ENCODE assay signal across 9 cellular contexts in the genomic region with DNA sequence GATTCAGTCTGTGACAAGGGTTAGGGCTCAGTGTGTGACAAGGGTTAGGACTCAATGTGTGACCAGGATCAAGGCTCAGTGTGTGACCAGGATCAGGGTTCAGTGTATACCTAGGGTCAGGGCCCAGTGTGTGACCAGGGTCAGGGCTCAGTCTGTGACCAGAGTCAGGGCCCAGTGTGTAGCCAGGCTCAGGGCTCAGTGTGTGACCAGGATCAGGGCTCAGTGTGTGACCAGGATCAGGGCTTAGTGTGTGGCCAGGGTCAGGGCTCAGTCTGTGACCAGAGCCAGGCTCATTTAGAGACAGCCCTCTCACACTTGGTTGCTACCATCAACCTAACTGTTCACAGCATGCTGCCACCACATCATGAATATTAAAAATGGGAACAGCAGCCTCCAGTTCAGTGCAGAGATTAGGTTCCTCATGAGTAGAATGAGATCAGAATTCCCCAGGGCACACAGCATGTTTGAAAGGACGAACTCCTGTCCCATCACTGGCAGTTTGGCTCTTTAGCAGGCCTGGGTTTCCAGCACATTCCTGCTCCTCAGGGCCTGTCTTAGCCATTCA. TPM values are rescaled to one million over a fixed set of nuclear protein-coding genes. Genes with fewer than 3 reads are reported as not detected.
DNase-seq lines count a peak whose midpoint lies in the region; ATAC-seq, FAIRE-seq and TF ChIP-seq lines count a peak whose summit lies in the region.
"Had no signal": no experiment of that assay in that cellular context is flagged by ENCODE, and none has a peak within 500 bp of the region (broad histone marks: within the 10 kb centered on the region; RNA-seq: fewer than 3 reads in every experiment).

No MANE protein-coding gene starts in this region.

- H3K9me3 Mint-ChIP-seq in neural progenitor cell = no peaks in the 10 kb centered on the region

- H3F3A ChIP-seq in neural progenitor cell (ENCODE audit: low read depth) = peaks cover 8% of the 10 kb centered on the region

- no peak for FAIRE-seq in HepG2 (lab: Jason Lieb, UNC)
- FAIRE-seq: TTC549 had no signal

- H3K4me1 ChIP-seq in HepG2 (ENCODE audit: insufficient read depth, low read length) (peaks cover 9% of the 10 kb centered on the region), right lobe of liver (no peaks in the 10 kb centered on the region), neural progenitor cell (peaks cover 8% of the 10 kb centered on the region), aorta (ENCODE audit: control insufficient read depth in 1 of 2, insufficient read depth in 2 of 2, low read length in 2 of 2) (no peaks in the 10 kb centered on the region)

- 0% methylated on average over 1 of the region's 1 CpG for WGBS in HepG2 (ENCODE audit: low lambda C conversion rate)
- WGBS in right lobe of liver (ENCODE audit: insufficient coverage, low coverage, low lambda C conversion rate, missing lambda C conversion rate) = 17% methylated on average over 1 of the region's 1 CpG
- WGBS in aorta, 2 donors = 0 to 3% methylated on average over 1 of the region's 1 CpG

- no peak overlapping the region for H2AFZ ChIP-seq in HepG2 (ENCODE audit: low read length)
- no peak overlapping the region for H2AFZ ChIP-seq in neural progenitor cell (replicated peaks)

- H3K36me3 ChIP-seq in HepG2 (replicated peaks in 1 of 2; ENCODE audit: control insufficient read depth in 1 of 2, insufficient read depth in 2 of 2, low read length in 2 of 2) = no peaks in the 10 kb centered on the region
- H3K36me3 ChIP-seq in right lobe of liver = no peaks in the 10 kb centered on the region
- H3K36me3 ChIP-seq in neural progenitor cell = no peaks in the 10 kb centered on the region
- H3K36me3 ChIP-seq in aorta (ENCODE audit: control insufficient read depth in 1 of 2, insufficient read depth in 2 of 2, low read length in 1 of 2) = peaks cover 2 to 8% of the 10 kb centered on the region in 2 donors

- no peaks in the 10 kb centered on the region for H4K20me1 ChIP-seq in HepG2 (ENCODE audit: insufficient read depth, low read length)
- H4K20me1 ChIP-seq in neural progenitor cell (ENCODE audit: low read depth) = peaks cover 34% of the 10 kb centered on the region

- H3K36me3 Mint-ChIP-seq in neural progenitor cell = peaks cover 3% of the 10 kb centered on the region

- peak overlapping the region; percentile 86 for H3K27ac Mint-ChIP-seq in neural progenitor cell

- ATAC-seq in HepG2 (no peak; the same call in 2 of the 3 replicates), right lobe of liver (no peak), aorta (ENCODE audit: low FRiP score) (peak; percentile 1), GM21737 (IDR thresholded peaks at IDR 0.05; ENCODE audit: unreplicated experiment) (no peak), HG02763 (IDR thresholded peaks at IDR 0.05; ENCODE audit: unreplicated experiment) (no peak)

- peaks cover 4% of the 10 kb centered on the region for H3K27me3 Mint-ChIP-seq in neural progenitor cell (ENCODE audit: insufficient read depth, low read depth)

- TF ChIP-seq CTCF in HepG2 (CRISPR knock-in tag; IDR thresholded peaks at IDR 0.05) = no peak
- no peak for TF ChIP-seq CTCF in right lobe of liver (IDR thresholded peaks at IDR 0.05)
- TF ChIP-seq CTCF in dorsolateral prefrontal cortex (IDR thresholded peaks at IDR 0.05 in 54 of 56, conservative IDR thresholded peaks at IDR 0.05 in 2 of 56; ENCODE audit: low read depth in 1 of 56, partially characterized antibody in 56 of 56) = no peak
- no peak for TF ChIP-seq CTCF in neural progenitor cell (IDR thresholded peaks at IDR 0.05)

- H3K4me1 Mint-ChIP-seq in neural progenitor cell = peaks cover 35% of the 10 kb centered on the region

- no peak for TF ChIP-seq RAD21 in HepG2 (CRISPR knock-in tag; IDR thresholded peaks at IDR 0.05)

- DNase-seq in HepG2 (ENCODE audit: low spot score) = no peak
- DNase-seq in right lobe of liver = no peak
- DNase-seq in dorsolateral prefrontal cortex = peak in 1 of 10 donors; percentile 26
- DNase-seq in neural progenitor cell (ENCODE audit: low spot score) = no peak
- DNase-seq in aorta = peak; percentile 43 to 67
- DNase-seq in activated CD4-positive, alpha-beta T cell treated with anti-CD3 and anti-CD28 coated beads, Interleukin-2, amount 50 U/mL, for 48 hours = no peak

- no peak overlapping the region for H3K27ac ChIP-seq in HepG2 (ENCODE audit: extremely low read length, insufficient read depth, low read length)
- H3K27ac ChIP-seq in right lobe of liver = no peak overlapping the region
- peak overlapping the region in 53 of 59 donors; percentile 11 to 97 (median 87) for H3K27ac ChIP-seq in dorsolateral prefrontal cortex
- no peak overlapping the region for H3K27ac ChIP-seq in neural progenitor cell
- peak overlapping the region in 1 of 2 donors; percentile 38 for H3K27ac ChIP-seq in aorta (ENCODE audit: low read depth in 1 of 2, low read length in 2 of 2)

- H3K4me3 ChIP-seq in HepG2 (replicated peaks in 1 of 3; ENCODE audit: insufficient read depth in 1 of 3, low read depth in 2 of 3, low read length in 3 of 3) (no peak overlapping the region), right lobe of liver (no peak overlapping the region), dorsolateral prefrontal cortex (no peak overlapping the region), neural progenitor cell (no peak overlapping the region), aorta (ENCODE audit: low read length in 2 of 2) (no peak overlapping the region)

- in situ Hi-C loops in HepG2 (cut with HindIII; ENCODE audit: extremely low pct_ligation_motif_present, low pct_unique_long_range_greater_than_20kb) = no loop called here

- no peak for TF ChIP-seq EP300 in HepG2 (IDR thresholded peaks at IDR 0.05; ENCODE audit: low read depth in 2 of 2, low read length in 2 of 2)
- TF ChIP-seq EP300 in HepG2 (CRISPR knock-in tag; IDR thresholded peaks at IDR 0.05; ENCODE audit: borderline replicate concordance) = no peak

- POLR2A ChIA-PET in HepG2 (lab: Yijun Ruan, JAX) = no interaction called here

- H3K79me2 ChIP-seq in HepG2 (ENCODE audit: insufficient read depth, low read length) = no peaks in the 10 kb centered on the region
- no peaks in the 10 kb centered on the region for H3K79me2 ChIP-seq in neural progenitor cell (ENCODE audit: low read depth)

- H3K4me3 Mint-ChIP-seq in neural progenitor cell = peak overlapping the region; percentile 43

- no peak overlapping the region for H3K4me2 ChIP-seq in HepG2 (ENCODE audit: low read depth, low read length)
- no peak overlapping the region for H3K4me2 ChIP-seq in neural progenitor cell

- H3K9ac ChIP-seq in HepG2 (ENCODE audit: insufficient read depth, low read depth, low read length) (no peak overlapping the region), neural progenitor cell (no peak overlapping the region)

- CTCF ChIA-PET in HepG2 (lab: Yijun Ruan, JAX; ENCODE audit: low intra/inter-chr PET ratio, low total read pairs) = interaction anchor here (1.1 to 2.1 kb wide), 2 partner anchors 10 to 13 kb away, joined by 3 to 41 read pairs; no protein-coding TSS in a partner anchor

- H3K27me3 ChIP-seq in HepG2 (ENCODE audit: control insufficient read depth in 1 of 2, insufficient read depth in 2 of 2, low read length in 2 of 2) (peaks cover 2 to 22% of the 10 kb centered on the region in 2 experiments; a peak in 4 of 5 replicates), right lobe of liver (no peaks in the 10 kb centered on the region), dorsolateral prefrontal cortex (no peaks in the 10 kb centered on the region), neural progenitor cell (peaks cover 3% of the 10 kb centered on the region), aorta (ENCODE audit: control insufficient read depth in 1 of 2, insufficient read depth in 2 of 2, low read length in 1 of 2) (no peaks in the 10 kb centered on the region)

- TF ChIP-seq POLR2A in HepG2 (IDR thresholded peaks at IDR 0.05; ENCODE audit: insufficient read depth in 1 of 2, low read depth in 2 of 2, low read length in 2 of 2) = no peak
- TF ChIP-seq POLR2A in right lobe of liver (IDR thresholded peaks at IDR 0.05) = no peak

- intact Hi-C loops in HepG2 (cut with micrococcal nuclease; ENCODE audit: unreplicated experiment) = loop anchor here (1.0 kb wide), 1 partner anchor 14 kb away; no protein-coding TSS in a partner anchor
- intact Hi-C loops in right lobe of liver (cut with DNase I) = no loop called here
- intact Hi-C loops in dorsolateral prefrontal cortex (cut with DNase I) = loop anchor here (2.0 kb wide), 1 partner anchor 14 kb away; no protein-coding TSS in a partner anchor
- intact Hi-C loops in aorta (cut with DNase I) = no loop called here

- BruUV-seq in HepG2 (replicated peaks; lab: Mats Ljungman, UMichigan) = no TSS peak

- H3K9me3 ChIP-seq in HepG2 (ENCODE audit: low read length) (no peaks in the 10 kb centered on the region), right lobe of liver (no peaks in the 10 kb centered on the region), neural progenitor cell (ENCODE audit: low read depth) (no peaks in the 10 kb centered on the region), aorta (ENCODE audit: control insufficient read depth, low read length) (no peaks in the 10 kb centered on the region)

RNA-seq across cellular contexts. Expression of gene LOXL1, which starts 24.3 kb away (rescaled TPM):
- total RNA-seq in HepG2 (2016; rRNA removed; fragmentation: Illumina TruSeq; extraction: Trizol) (0.51 TPM in 1 of 2 replicates, not detected in the other), right lobe of liver (1 to 10 TPM in 3 of 6 experiments, under 1 TPM in 3; 0.29 to 2.3 (median 0.83) TPM), dorsolateral prefrontal cortex (1 to 10 TPM in 107 of 120 experiments, under 1 TPM in 12, not detected in 1; 0.48 to 6.3 (median 2.0) TPM), neural progenitor cell (ENCODE audit: low replicate concordance) (5.3 and 28.1 TPM in 2 replicates), aorta (100 to 1,000 TPM; 108 to 115 TPM)
- 0.10 TPM in 1 of 2 replicates, not detected in the other for total RNA-seq in HepG2 (2016; cell fraction: cytosol; rRNA removed; fragmentation: Illumina TruSeq; extraction: Trizol; ENCODE audit: low read depth)
- 0.30 and 0.40 TPM in 2 replicates for total RNA-seq in HepG2 (2016; cell fraction: insoluble cytoplasmic fraction; rRNA removed; fragmentation: Illumina TruSeq; extraction: Trizol)
- total RNA-seq in HepG2 (2016; cell fraction: membrane; rRNA removed; fragmentation: Illumina TruSeq; extraction: Trizol) = 0.46 and 0.69 TPM in 2 replicates
- total RNA-seq in HepG2 (2016; cell fraction: nucleus; rRNA removed; fragmentation: Illumina TruSeq; extraction: Trizol) = 0.47 TPM in 1 of 2 replicates, not detected in the other
- polyA plus RNA-seq in HepG2 (2011; rRNA removed) (0.16 and 1.3 TPM in 2 replicates), aorta (100 to 1,000 TPM in 1 of 2 donors, 10 to 100 TPM in 1; 49.0 to 138 TPM)
- 0.58 and 0.69 TPM in 2 replicates for polyA plus RNA-seq in HepG2 (2011; cell fraction: cytosol; rRNA removed)
- 0.35 and 0.80 TPM in 2 replicates for polyA plus RNA-seq in HepG2 (2011; cell fraction: nucleus; rRNA removed)
- polyA plus RNA-seq in HepG2 (2012) = not detected in 2 replicates
- polyA plus RNA-seq in HepG2 (2016; cell fraction: cytosol; fragmentation: Illumina TruSeq; extraction: Trizol; ENCODE audit: low read depth) = 0.31 and 0.33 TPM in 2 replicates
- 0.39 TPM in 1 of 2 replicates, not detected in the other for polyA plus RNA-seq in HepG2 (2016; cell fraction: insoluble cytoplasmic fraction; fragmentation: Illumina TruSeq; extraction: Trizol; ENCODE audit: low read depth)
- polyA plus RNA-seq in HepG2 (2016; cell fraction: membrane; fragmentation: Illumina TruSeq; extraction: Trizol; ENCODE audit: low read depth) = 0.41 and 0.76 TPM in 2 replicates
- polyA plus RNA-seq in HepG2 (2016; cell fraction: nucleus; fragmentation: Illumina TruSeq; extraction: Trizol; ENCODE audit: insufficient read depth, low read depth) = 0.92 and 1.1 TPM in 2 replicates
- polyA minus RNA-seq in HepG2 (2011; rRNA and poly(A)+ RNA removed; ENCODE audit: low replicate concordance) = 0.30 and 1.4 TPM in 2 replicates
- 0.26 TPM in 1 of 2 replicates, not detected in the other for polyA minus RNA-seq in HepG2 (2011; cell fraction: cytosol; rRNA and poly(A)+ RNA removed)
- 0.39 TPM in 1 of 2 replicates, not detected in the other for polyA minus RNA-seq in HepG2 (2011; cell fraction: nucleus; rRNA and poly(A)+ RNA removed)

RNA-seq across cellular contexts. Expression of gene STOML1, which starts 41.5 kb away (rescaled TPM):
- total RNA-seq in HepG2 (2016; rRNA removed; fragmentation: Illumina TruSeq; extraction: Trizol) = 2.7 and 3.7 TPM in 2 replicates
- 1.0 and 1.5 TPM in 2 replicates for total RNA-seq in HepG2 (2016; cell fraction: cytosol; rRNA removed; fragmentation: Illumina TruSeq; extraction: Trizol; ENCODE audit: low read depth)
- total RNA-seq in HepG2 (2016; cell fraction: insoluble cytoplasmic fraction; rRNA removed; fragmentation: Illumina TruSeq; extraction: Trizol) = 2.2 and 4.1 TPM in 2 replicates
- total RNA-seq in HepG2 (2016; cell fraction: membrane; rRNA removed; fragmentation: Illumina TruSeq; extraction: Trizol) = 2.5 TPM in 2 replicates
- total RNA-seq in HepG2 (2016; cell fraction: nucleus; rRNA removed; fragmentation: Illumina TruSeq; extraction: Trizol) = 2.7 and 3.7 TPM in 2 replicates
- polyA plus RNA-seq in HepG2 (2011; rRNA removed) = 3.5 TPM in 2 replicates
- polyA plus RNA-seq in HepG2 (2011; cell fraction: cytosol; rRNA removed) = 2.4 and 3.4 TPM in 2 replicates
- 4.3 and 5.5 TPM in 2 replicates for polyA plus RNA-seq in HepG2 (2011; cell fraction: nucleus; rRNA removed)
- polyA plus RNA-seq in HepG2 (2012) = 1.7 and 2.1 TPM in 2 replicates
- 0.77 and 1.3 TPM in 2 replicates for polyA plus RNA-seq in HepG2 (2016; cell fraction: cytosol; fragmentation: Illumina TruSeq; extraction: Trizol; ENCODE audit: low read depth)
- polyA plus RNA-seq in HepG2 (2016; cell fraction: insoluble cytoplasmic fraction; fragmentation: Illumina TruSeq; extraction: Trizol; ENCODE audit: low read depth) = 1.5 and 1.6 TPM in 2 replicates
- polyA plus RNA-seq in HepG2 (2016; cell fraction: membrane; fragmentation: Illumina TruSeq; extraction: Trizol; ENCODE audit: low read depth) = 1.4 and 1.5 TPM in 2 replicates
- polyA plus RNA-seq in HepG2 (2016; cell fraction: nucleus; fragmentation: Illumina TruSeq; extraction: Trizol; ENCODE audit: insufficient read depth, low read depth) = 5.6 and 5.8 TPM in 2 replicates
- 4.1 and 6.9 TPM in 2 replicates for polyA minus RNA-seq in HepG2 (2011; rRNA and poly(A)+ RNA removed; ENCODE audit: low replicate concordance)
- 1.6 and 1.8 TPM in 2 replicates for polyA minus RNA-seq in HepG2 (2011; cell fraction: cytosol; rRNA and poly(A)+ RNA removed)
- polyA minus RNA-seq in HepG2 (2011; cell fraction: nucleus; rRNA and poly(A)+ RNA removed) = 1.9 and 2.9 TPM in 2 replicates
- 10 to 100 TPM in 1 of 6 experiments, 1 to 10 TPM in 5; 7.2 to 12.7 (median 8.3) TPM for total RNA-seq in right lobe of liver
- 10 to 100 TPM; 37.5 to 82.8 (median 57.6) TPM for total RNA-seq in dorsolateral prefrontal cortex
- 2.0 and 4.7 TPM in 2 replicates for total RNA-seq in neural progenitor cell (ENCODE audit: low replicate concordance)
- 10 to 100 TPM; 12.9 to 16.4 TPM for total RNA-seq in aorta
- 10 to 100 TPM; 10.5 to 19.2 TPM for polyA plus RNA-seq in aorta

RNA-seq across cellular contexts. Expression of gene PML, which starts 44.0 kb away (rescaled TPM):
- 2.9 and 3.9 TPM in 2 replicates for total RNA-seq in HepG2 (2016; rRNA removed; fragmentation: Illumina TruSeq; extraction: Trizol)
- total RNA-seq in HepG2 (2016; cell fraction: cytosol; rRNA removed; fragmentation: Illumina TruSeq; extraction: Trizol; ENCODE audit: low read depth) = 1.4 and 1.8 TPM in 2 replicates
- total RNA-seq in HepG2 (2016; cell fraction: insoluble cytoplasmic fraction; rRNA removed; fragmentation: Illumina TruSeq; extraction: Trizol) = 3.0 and 4.3 TPM in 2 replicates
- 2.4 and 2.6 TPM in 2 replicates for total RNA-seq in HepG2 (2016; cell fraction: membrane; rRNA removed; fragmentation: Illumina TruSeq; extraction: Trizol)
- total RNA-seq in HepG2 (2016; cell fraction: nucleus; rRNA removed; fragmentation: Illumina TruSeq; extraction: Trizol) = 5.4 and 6.2 TPM in 2 replicates
- 2.9 and 3.9 TPM in 2 replicates for polyA plus RNA-seq in HepG2 (2011; rRNA removed)
- 1.5 and 2.7 TPM in 2 replicates for polyA plus RNA-seq in HepG2 (2011; cell fraction: cytosol; rRNA removed)
- 16.7 and 19.0 TPM in 2 replicates for polyA plus RNA-seq in HepG2 (2011; cell fraction: nucleus; rRNA removed)
- 8.7 and 10.3 TPM in 2 replicates for polyA plus RNA-seq in HepG2 (2012)
- 1.5 and 1.7 TPM in 2 replicates for polyA plus RNA-seq in HepG2 (2016; cell fraction: cytosol; fragmentation: Illumina TruSeq; extraction: Trizol; ENCODE audit: low read depth)
- polyA plus RNA-seq in HepG2 (2016; cell fraction: insoluble cytoplasmic fraction; fragmentation: Illumina TruSeq; extraction: Trizol; ENCODE audit: low read depth) = 6.6 and 9.3 TPM in 2 replicates
- 3.4 and 4.2 TPM in 2 replicates for polyA plus RNA-seq in HepG2 (2016; cell fraction: membrane; fragmentation: Illumina TruSeq; extraction: Trizol; ENCODE audit: low read depth)
- polyA plus RNA-seq in HepG2 (2016; cell fraction: nucleus; fragmentation: Illumina TruSeq; extraction: Trizol; ENCODE audit: insufficient read depth, low read depth) = 18.1 and 20.7 TPM in 2 replicates
- polyA minus RNA-seq in HepG2 (2011; rRNA and poly(A)+ RNA removed; ENCODE audit: low replicate concordance) = 11.9 and 16.2 TPM in 2 replicates
- 6.8 and 10.8 TPM in 2 replicates for polyA minus RNA-seq in HepG2 (2011; cell fraction: cytosol; rRNA and poly(A)+ RNA removed)
- 8.4 and 9.9 TPM in 2 replicates for polyA minus RNA-seq in HepG2 (2011; cell fraction: nucleus; rRNA and poly(A)+ RNA removed)
- total RNA-seq in right lobe of liver = 10 to 100 TPM; 10.8 to 36.1 (median 16.7) TPM
- total RNA-seq in dorsolateral prefrontal cortex = 10 to 100 TPM; 19.9 to 58.9 (median 30.2) TPM
- total RNA-seq in neural progenitor cell (ENCODE audit: low replicate concordance) = 15.3 and 18.0 TPM in 2 replicates
- 10 to 100 TPM; 72.6 to 91.9 TPM for total RNA-seq in aorta
- 10 to 100 TPM in 1 of 2 donors, 1 to 10 TPM in 1; 8.6 to 45.5 TPM for polyA plus RNA-seq in aorta

Comparison
In these comparisons a context has a peak if more than half of its experiments do, and no peak if none do; other contexts are left out.
1. intact Hi-C loops: an anchor here in HepG2 (1.0 kb wide) and dorsolateral prefrontal cortex (2.0 kb wide); none called in right lobe of liver and aorta.
2. DNase-seq: peak in aorta (2 of 2); none in HepG2 (single experiment), right lobe of liver (0 of 3), neural progenitor cell (single experiment) and activated CD4-positive, alpha-beta T cell treated with anti-CD3 and anti-CD28 coated beads, Interleukin-2, amount 50 U/mL, for 48 hours (0 of 2).
3. H3K27ac ChIP-seq: peak in dorsolateral prefrontal cortex (53 of 59); none in HepG2 (single experiment), right lobe of liver (0 of 3) and neural progenitor cell (single experiment).